Comparison of ENCODE assay signal across 16 cellular contexts in genomic region chr5:174120436-174120835, GRCh38.
DNase-seq lines count a peak whose midpoint lies in the region; ATAC-seq and TF ChIP-seq lines count a peak whose summit lies in the region.
"Had no signal": no experiment of that assay in that cellular context is flagged by ENCODE, and none has a peak within 500 bp of the region (broad histone marks: within the 10 kb centered on the region; RNA-seq: fewer than 3 reads in every experiment).

No MANE protein-coding gene starts in this region.

- no peaks in the 10 kb centered on the region for H3F3A ChIP-seq in GM23338 (replicated peaks; ENCODE audit: low read depth)

- ATAC-seq in GM23338 = no peak; the same call in 2 of the 3 replicates
- ATAC-seq in HG02970 (IDR thresholded peaks at IDR 0.05; ENCODE audit: low FRiP score, unreplicated experiment) = no peak
- no peak for ATAC-seq in GM21717 (IDR thresholded peaks at IDR 0.05; ENCODE audit: unreplicated experiment)
- ATAC-seq: GM12878, HepG2 had no signal

- H3K9me2 ChIP-seq in GM23338 (ENCODE audit: insufficient read depth) = no peaks in the 10 kb centered on the region; the same call in 1 of the 2 replicates

- no peaks in the 10 kb centered on the region for H3K4me1 ChIP-seq in GM23338 (ENCODE audit: insufficient read depth)

- no peak overlapping the region for H3K27ac Mint-ChIP-seq in GM23338
- H3K27ac Mint-ChIP-seq: B cell; CD4-positive, alpha-beta T cell; HFFc6 had no signal

- H3K36me3 Mint-ChIP-seq in GM23338 (ENCODE audit: low read depth) = no peaks in the 10 kb centered on the region

- H3K9me3 Mint-ChIP-seq in GM23338 = no peaks in the 10 kb centered on the region; the same call in 2 of the 3 replicates

- H3K36me3 ChIP-seq in GM23338 (ENCODE audit: insufficient read depth) = no peaks in the 10 kb centered on the region

- no peaks in the 10 kb centered on the region for H3K79me2 ChIP-seq in GM23338 (replicated peaks; ENCODE audit: insufficient read depth)

- peaks cover 14% of the 10 kb centered on the region for H3K4me1 Mint-ChIP-seq in GM23338
- H3K4me1 Mint-ChIP-seq: B cell had no signal

- H3K4me3 Mint-ChIP-seq in GM23338 = no peak overlapping the region
- H3K4me3 Mint-ChIP-seq: B cell; CD4-positive, alpha-beta T cell; HFFc6 had no signal

- no peak overlapping the region for H3K4me2 ChIP-seq in GM23338

- H3K27ac ChIP-seq in GM23338 (ENCODE audit: low read depth) = no peak overlapping the region
- peak overlapping the region; percentile 84 for H3K27ac ChIP-seq in caudate nucleus (ENCODE audit: low read depth, low read length)
- peak overlapping the region; percentile 62 for H3K27ac ChIP-seq in layer of hippocampus (ENCODE audit: low read depth, low read length)

- no peak for TF ChIP-seq CTCF in GM23338 (conservative IDR thresholded peaks at IDR 0.05; ENCODE audit: low read depth in 2 of 2)

- no peak overlapping the region for H3K4me3 ChIP-seq in GM23338
- H3K4me3 ChIP-seq: GM12878 had no signal

- DNase-seq in GM23338 (ENCODE audit: low spot score) (no peak), caudate nucleus (lab: John Stamatoyannopoulos, UW) (peak in 3 of 61 donors; percentile 20 to 26 (median 24)), superior temporal gyrus (ENCODE audit: extremely low spot score) (peak; percentile 48), NCI-H2196 treated with DMSO at 0.1 percent for 48 hours (lab: John Stamatoyannopoulos, UW; ENCODE audit: unreplicated experiment) (no peak)
- DNase-seq: ACHN; Calu3; CD4-positive, alpha-beta T cell; DMS 273 treated with DMSO at 0.1 percent for 48 hours; HCEC 1CT; HFFc6 had no signal

- no peaks in the 10 kb centered on the region for H3K27me3 ChIP-seq in GM23338 (ENCODE audit: insufficient read depth)
- H3K27me3 ChIP-seq in layer of hippocampus (ENCODE audit: control insufficient read depth, insufficient read depth, low read length) = no peaks in the 10 kb centered on the region

- no peaks in the 10 kb centered on the region for H4K20me1 ChIP-seq in GM23338 (replicated peaks; ENCODE audit: insufficient read depth)

- peaks cover 5% of the 10 kb centered on the region for H3K27me3 Mint-ChIP-seq in GM23338 (ENCODE audit: insufficient read depth, low read depth, poor library complexity)

- H2AFZ ChIP-seq in GM23338 = peak overlapping the region; percentile 43; the same call in 1 of the 2 replicates

TF ChIP-seq in GM23338, 12 proteins besides CTCF, POLR2A, EP300 and RAD21:
- no peak for TF ChIP-seq STAT1 (IDR thresholded peaks at IDR 0.05; ENCODE audit: unreplicated experiment)
- no peak for TF ChIP-seq NANOG (IDR thresholded peaks at IDR 0.05; ENCODE audit: borderline replicate concordance)
- no peak for TF ChIP-seq EZH2phosphoT487 (IDR thresholded peaks at IDR 0.05; ENCODE audit: unreplicated experiment)
- TF ChIP-seq ETS1 (IDR thresholded peaks at IDR 0.05) = no peak
- no peak for TF ChIP-seq REST (IDR thresholded peaks at IDR 0.05; ENCODE audit: unreplicated experiment)
- TF ChIP-seq ZNF331 (CRISPR knock-in tag; IDR thresholded peaks at IDR 0.05; ENCODE audit: low read depth) = no peak
